In genomic region chr14:76770521-76771431, GRCh38 we compare ENCODE assay signal across 20 cellular contexts. TPM values are rescaled to one million over a fixed set of nuclear protein-coding genes. Genes with fewer than 3 reads are reported as not detected.
DNase-seq lines count a peak whose midpoint lies in the region; ATAC-seq and TF ChIP-seq lines count a peak whose summit lies in the region.
"Had no signal": no experiment of that assay in that cellular context is flagged by ENCODE, and none has a peak within 500 bp of the region (broad histone marks: within the 10 kb centered on the region; RNA-seq: fewer than 3 reads in every experiment).

No MANE protein-coding gene starts in this region.

- intact Hi-C loops in activated CD8-positive, alpha-beta T cell treated with anti-CD3 and anti-CD28 coated beads for 36 hours (cut with micrococcal nuclease): no loop called here
- intact Hi-C loops in activated T-helper 2 cell treated with anti-CD3 and anti-CD28 coated beads, Interferon-gamma antibody, Interleukin-2, Interleukin-4, amounts not matched to agents 10 μg/mL and 5 μg/mL and 100 μg/mL, durations not matched to agents 14 hours and 24 hours and 36 hours (cut with micrococcal nuclease): no loop called here

- H3K4me2 ChIP-seq in MM.1S (ENCODE audit: low read depth, low read length): no peak overlapping the region

- H3K4me3 Mint-ChIP-seq in activated CD8-positive, alpha-beta T cell treated with anti-CD3 and anti-CD28 coated beads, Interleukin-2, amount 10 ng/mL, durations not matched to agents 7 days and 5 days: no peak overlapping the region
- H3K4me3 Mint-ChIP-seq in activated CD8-positive, alpha-beta T cell treated with anti-CD3 and anti-CD28 coated beads for 36 hours: no peak overlapping the region
- H3K4me3 Mint-ChIP-seq in activated T-helper 2 cell treated with anti-CD3 and anti-CD28 coated beads, Interferon-gamma antibody, Interleukin-2, Interleukin-4, amounts not matched to agents 10 μg/mL and 5 μg/mL and 100 μg/mL, durations not matched to agents 14 hours and 24 hours and 36 hours (ENCODE audit: low read depth): no peak overlapping the region
- H3K4me3 Mint-ChIP-seq: activated T-helper 17 cell treated with anti-CD3 and anti-CD28 coated beads, Interleukin-2, amount 50 U/mL, for 72 hours; stimulated activated memory B cell treated with anti-CD40 and anti-IgM and Interleukin-4, amounts not matched to agents 10 μg/mL and 1 μg/mL and 100 μg/mL, for 72 hours had no signal

- H3K27ac ChIP-seq in layer of hippocampus (ENCODE audit: low read depth, low read length): peak overlapping the region; percentile 42
- peak overlapping the region; percentile 36 for H3K27ac ChIP-seq in temporal lobe (ENCODE audit: low read depth, low read length)
- H3K27ac ChIP-seq in MM.1S (ENCODE audit: low read length): no peak overlapping the region
- H3K27ac ChIP-seq: C4-2B, ovary had no signal

- no peaks in the 10 kb centered on the region for H3K9me3 Mint-ChIP-seq in activated CD8-positive, alpha-beta T cell treated with anti-CD3 and anti-CD28 coated beads, Interleukin-2, amount 10 ng/mL, durations not matched to agents 7 days and 5 days (ENCODE audit: insufficient read depth)
- no peaks in the 10 kb centered on the region for H3K9me3 Mint-ChIP-seq in activated CD8-positive, alpha-beta T cell treated with anti-CD3 and anti-CD28 coated beads for 36 hours
- H3K9me3 Mint-ChIP-seq in activated T-helper 2 cell treated with anti-CD3 and anti-CD28 coated beads, Interferon-gamma antibody, Interleukin-2, Interleukin-4, amounts not matched to agents 10 μg/mL and 5 μg/mL and 100 μg/mL, durations not matched to agents 14 hours and 24 hours and 36 hours: no peaks in the 10 kb centered on the region
- H3K9me3 Mint-ChIP-seq: activated T-helper 17 cell treated with anti-CD3 and anti-CD28 coated beads, Interleukin-2, amount 50 U/mL, for 72 hours; stimulated activated memory B cell treated with anti-CD40 and anti-IgM and Interleukin-4, amounts not matched to agents 10 μg/mL and 1 μg/mL and 100 μg/mL, for 72 hours had no signal

- no peaks in the 10 kb centered on the region for H3K4me1 ChIP-seq in MM.1S (ENCODE audit: low read length)

- no peak for TF ChIP-seq CTCF in activated CD8-positive, alpha-beta T cell treated with anti-CD3 and anti-CD28 coated beads for 36 hours (IDR thresholded peaks at IDR 0.05)
- TF ChIP-seq CTCF in MM.1S (IDR thresholded peaks at IDR 0.05; ENCODE audit: low read length): no peak

- H3K9ac ChIP-seq in MM.1S (ENCODE audit: low read length): no peak overlapping the region

- H3K36me3 ChIP-seq in MM.1S (replicated peaks; ENCODE audit: insufficient read depth, low read length): no peaks in the 10 kb centered on the region
- H3K36me3 ChIP-seq: ovary had no signal

- no peak overlapping the region for H3K4me3 ChIP-seq in MM.1S (ENCODE audit: low read length)
- H3K4me3 ChIP-seq: esophagus muscularis mucosa, ovary had no signal

- H3K27me3 ChIP-seq in layer of hippocampus (ENCODE audit: control insufficient read depth, insufficient read depth, low read length) (no peaks in the 10 kb centered on the region), MM.1S (replicated peaks; ENCODE audit: insufficient read depth, low read length) (no peaks in the 10 kb centered on the region)
- H3K27me3 ChIP-seq: esophagus muscularis mucosa, ovary had no signal

- CTCF ChIA-PET in activated CD8-positive, alpha-beta T cell treated with anti-CD3 and anti-CD28 coated beads, Interleukin-2, amount 10 ng/mL, durations not matched to agents 7 days and 5 days (lab: Charles Lee): interaction anchor here (0.8 to 2.6 kb wide), 3 partner anchors 13 to 60 kb away, joined by 3 to 12 read pairs (median 7); no protein-coding TSS in a partner anchor
- CTCF ChIA-PET in activated CD8-positive, alpha-beta T cell treated with anti-CD3 and anti-CD28 coated beads for 36 hours (lab: Charles Lee): interaction anchor here (1.0 to 8.6 kb wide), 3 partner anchors 14 to 315 kb away, joined by 3 to 51 read pairs (median 3); no protein-coding TSS in a partner anchor

- H3K36me3 Mint-ChIP-seq in activated CD8-positive, alpha-beta T cell treated with anti-CD3 and anti-CD28 coated beads, Interleukin-2, amount 10 ng/mL, durations not matched to agents 7 days and 5 days (ENCODE audit: low read depth): no peaks in the 10 kb centered on the region
- no peaks in the 10 kb centered on the region for H3K36me3 Mint-ChIP-seq in activated CD8-positive, alpha-beta T cell treated with anti-CD3 and anti-CD28 coated beads for 36 hours (ENCODE audit: low read depth)
- H3K36me3 Mint-ChIP-seq in activated T-helper 2 cell treated with anti-CD3 and anti-CD28 coated beads, Interferon-gamma antibody, Interleukin-2, Interleukin-4, amounts not matched to agents 10 μg/mL and 5 μg/mL and 100 μg/mL, durations not matched to agents 14 hours and 24 hours and 36 hours (ENCODE audit: low read depth): no peaks in the 10 kb centered on the region
- H3K36me3 Mint-ChIP-seq: stimulated activated memory B cell treated with anti-CD40 and anti-IgM and Interleukin-4, amounts not matched to agents 10 μg/mL and 1 μg/mL and 100 μg/mL, for 72 hours had no signal

- no peaks in the 10 kb centered on the region for H3K9me2 ChIP-seq in MM.1S (replicated peaks; ENCODE audit: insufficient read depth, low read length)

- no peak for ATAC-seq in activated CD8-positive, alpha-beta T cell treated with anti-CD3 and anti-CD28 coated beads, Interleukin-2, amount 10 ng/mL, durations not matched to agents 7 days and 5 days
- ATAC-seq in activated CD8-positive, alpha-beta T cell treated with anti-CD3 and anti-CD28 coated beads for 36 hours: no peak
- ATAC-seq in HG02763 (IDR thresholded peaks at IDR 0.05; ENCODE audit: unreplicated experiment): no peak
- ATAC-seq: activated T-helper 17 cell treated with anti-CD3 and anti-CD28 coated beads, Interleukin-2, amount 50 U/mL, for 72 hours; SK-N-SH treated with all-trans-retinoic acid at 6 μM for 48 hours; stimulated activated memory B cell treated with anti-CD40 and anti-IgM and Interleukin-4, amounts not matched to agents 10 μg/mL and 1 μg/mL and 100 μg/mL, for 72 hours had no signal

- no peak overlapping the region for H2AFZ ChIP-seq in MM.1S (ENCODE audit: low read length)

- H4K20me1 ChIP-seq in MM.1S (ENCODE audit: insufficient read depth, low read length): no peaks in the 10 kb centered on the region

- POLR2A ChIA-PET in activated CD8-positive, alpha-beta T cell treated with anti-CD3 and anti-CD28 coated beads, Interleukin-2, amount 10 ng/mL, durations not matched to agents 7 days and 5 days (lab: Charles Lee): interaction anchor here (0.6 to 1.4 kb wide), 3 partner anchors 9 to 12 kb away, joined by 3 to 5 read pairs (median 3); no protein-coding TSS in a partner anchor
- POLR2A ChIA-PET in activated CD8-positive, alpha-beta T cell treated with anti-CD3 and anti-CD28 coated beads for 36 hours (lab: Charles Lee): interaction anchor here (1.4 to 1.5 kb wide), 2 partner anchors 9 to 12 kb away, joined by 4 to 5 read pairs; no protein-coding TSS in a partner anchor

- H3K27me3 Mint-ChIP-seq in activated CD8-positive, alpha-beta T cell treated with anti-CD3 and anti-CD28 coated beads, Interleukin-2, amount 10 ng/mL, durations not matched to agents 7 days and 5 days (ENCODE audit: low read depth): peaks cover 2% of the 10 kb centered on the region
- peaks cover 11% of the 10 kb centered on the region for H3K27me3 Mint-ChIP-seq in activated CD8-positive, alpha-beta T cell treated with anti-CD3 and anti-CD28 coated beads for 36 hours
- H3K27me3 Mint-ChIP-seq in activated T-helper 2 cell treated with anti-CD3 and anti-CD28 coated beads, Interferon-gamma antibody, Interleukin-2, Interleukin-4, amounts not matched to agents 10 μg/mL and 5 μg/mL and 100 μg/mL, durations not matched to agents 14 hours and 24 hours and 36 hours (ENCODE audit: low read depth): peaks cover 2% of the 10 kb centered on the region
- H3K27me3 Mint-ChIP-seq: activated T-helper 17 cell treated with anti-CD3 and anti-CD28 coated beads, Interleukin-2, amount 50 U/mL, for 72 hours had no signal

- H3K4me1 Mint-ChIP-seq in activated CD8-positive, alpha-beta T cell treated with anti-CD3 and anti-CD28 coated beads, Interleukin-2, amount 10 ng/mL, durations not matched to agents 7 days and 5 days (ENCODE audit: low read depth): peaks cover 27% of the 10 kb centered on the region
- peaks cover 24% of the 10 kb centered on the region for H3K4me1 Mint-ChIP-seq in activated CD8-positive, alpha-beta T cell treated with anti-CD3 and anti-CD28 coated beads for 36 hours (ENCODE audit: low read depth)
- peaks cover 32% of the 10 kb centered on the region for H3K4me1 Mint-ChIP-seq in activated T-helper 2 cell treated with anti-CD3 and anti-CD28 coated beads, Interferon-gamma antibody, Interleukin-2, Interleukin-4, amounts not matched to agents 10 μg/mL and 5 μg/mL and 100 μg/mL, durations not matched to agents 14 hours and 24 hours and 36 hours (ENCODE audit: low read depth)
- H3K4me1 Mint-ChIP-seq: activated T-helper 17 cell treated with anti-CD3 and anti-CD28 coated beads, Interleukin-2, amount 50 U/mL, for 72 hours had no signal

- H3K27ac Mint-ChIP-seq in activated CD8-positive, alpha-beta T cell treated with anti-CD3 and anti-CD28 coated beads, Interleukin-2, amount 10 ng/mL, durations not matched to agents 7 days and 5 days: no peak overlapping the region
- no peak overlapping the region for H3K27ac Mint-ChIP-seq in activated CD8-positive, alpha-beta T cell treated with anti-CD3 and anti-CD28 coated beads for 36 hours
- no peak overlapping the region for H3K27ac Mint-ChIP-seq in activated T-helper 2 cell treated with anti-CD3 and anti-CD28 coated beads, Interferon-gamma antibody, Interleukin-2, Interleukin-4, amounts not matched to agents 10 μg/mL and 5 μg/mL and 100 μg/mL, durations not matched to agents 14 hours and 24 hours and 36 hours
- H3K27ac Mint-ChIP-seq: activated T-helper 17 cell treated with anti-CD3 and anti-CD28 coated beads, Interleukin-2, amount 50 U/mL, for 72 hours had no signal

- H3K9me3 ChIP-seq in MM.1S (replicated peaks; ENCODE audit: insufficient read depth, low read length): no peaks in the 10 kb centered on the region
- H3K9me3 ChIP-seq: esophagus muscularis mucosa, ovary had no signal

- no peaks in the 10 kb centered on the region for H3K79me2 ChIP-seq in MM.1S (ENCODE audit: low read length)

- peak; percentile 18 for DNase-seq in activated CD8-positive, alpha-beta T cell treated with anti-CD3 and anti-CD28 coated beads, Interleukin-2, amount 10 ng/mL, durations not matched to agents 7 days and 5 days
- DNase-seq in activated CD8-positive, alpha-beta T cell treated with anti-CD3 and anti-CD28 coated beads for 36 hours: no peak
- peak; percentile 4 for DNase-seq in activated T-helper 2 cell treated with anti-CD3 and anti-CD28 coated beads, Interferon-gamma antibody, Interleukin-2, Interleukin-4, amounts not matched to agents 10 μg/mL and 5 μg/mL and 100 μg/mL, durations not matched to agents 14 hours and 24 hours and 36 hours (ENCODE audit: low spot score)
- DNase-seq in MM.1S (no peak), NCI-H1048 (lab: John Stamatoyannopoulos, UW) (no peak)
- DNase-seq: activated CD4-positive, alpha-beta T cell treated with anti-CD3 and anti-CD28 coated beads, Interleukin-2, amount 50 U/mL, for 48 hours; cortex of kidney; NCI-H524; OCI-M1 had no signal

- H3F3A ChIP-seq in MM.1S (ENCODE audit: insufficient read depth, low read length): no peaks in the 10 kb centered on the region

RNA-seq across cellular contexts. Expression of gene VASH1, which starts 9.5 kb away (rescaled TPM):
- 1 to 10 TPM; 3.1 to 3.4 TPM for total RNA-seq in activated CD8-positive, alpha-beta T cell treated with anti-CD3 and anti-CD28 coated beads, Interleukin-2, amount 10 ng/mL, durations not matched to agents 7 days and 5 days
- total RNA-seq in activated CD8-positive, alpha-beta T cell treated with anti-CD3 and anti-CD28 coated beads for 36 hours: 1 to 10 TPM; 1.7 to 2.2 TPM
- 12.4 and 12.9 TPM in 2 replicates for total RNA-seq in activated T-helper 2 cell treated with anti-CD3 and anti-CD28 coated beads, Interferon-gamma antibody, Interleukin-2, Interleukin-4, amounts not matched to agents 10 μg/mL and 5 μg/mL and 100 μg/mL, durations not matched to agents 14 hours and 24 hours and 36 hours
- 79.9 TPM for total RNA-seq in temporal lobe

RNA-seq across cellular contexts. Expression of gene ANGEL1, which starts 41.9 kb away (rescaled TPM):
- total RNA-seq in activated CD8-positive, alpha-beta T cell treated with anti-CD3 and anti-CD28 coated beads, Interleukin-2, amount 10 ng/mL, durations not matched to agents 7 days and 5 days: 10 to 100 TPM; 11.5 to 13.7 TPM
- total RNA-seq in activated CD8-positive, alpha-beta T cell treated with anti-CD3 and anti-CD28 coated beads for 36 hours: 10 to 100 TPM; 16.5 to 21.5 TPM
- total RNA-seq in activated T-helper 2 cell treated with anti-CD3 and anti-CD28 coated beads, Interferon-gamma antibody, Interleukin-2, Interleukin-4, amounts not matched to agents 10 μg/mL and 5 μg/mL and 100 μg/mL, durations not matched to agents 14 hours and 24 hours and 36 hours: 15.0 and 15.9 TPM in 2 replicates
- 8.6 TPM for total RNA-seq in temporal lobe

RNA-seq across cellular contexts. Expression of gene LRRC74A, which starts 55.4 kb away (rescaled TPM):
- total RNA-seq in activated CD8-positive, alpha-beta T cell treated with anti-CD3 and anti-CD28 coated beads, Interleukin-2, amount 10 ng/mL, durations not matched to agents 7 days and 5 days: not detected
- total RNA-seq in activated CD8-positive, alpha-beta T cell treated with anti-CD3 and anti-CD28 coated beads for 36 hours: not detected
- total RNA-seq in activated T-helper 2 cell treated with anti-CD3 and anti-CD28 coated beads, Interferon-gamma antibody, Interleukin-2, Interleukin-4, amounts not matched to agents 10 μg/mL and 5 μg/mL and 100 μg/mL, durations not matched to agents 14 hours and 24 hours and 36 hours: not detected in 2 replicates
- total RNA-seq in temporal lobe: not detected
- total RNA-seq: activated T-helper 17 cell treated with anti-CD3 and anti-CD28 coated beads, Interleukin-2, amount 50 U/mL, for 72 hours; esophagus muscularis mucosa; M059J; urinary bladder had no signal

Comparison
In these comparisons a context has a peak if more than half of its experiments do, and no peak if none do; other contexts are left out.
1. DNase-seq: peak in activated CD8-positive, alpha-beta T cell treated with anti-CD3 and anti-CD28 coated beads, Interleukin-2, amount 10 ng/mL, durations not matched to agents 7 days and 5 days (single experiment) and activated T-helper 2 cell treated with anti-CD3 and anti-CD28 coated beads, Interferon-gamma antibody, Interleukin-2, Interleukin-4, amounts not matched to agents 10 μg/mL and 5 μg/mL and 100 μg/mL, durations not matched to agents 14 hours and 24 hours and 36 hours (single experiment); none in activated CD8-positive, alpha-beta T cell treated with anti-CD3 and anti-CD28 coated beads for 36 hours (single experiment), MM.1S (single experiment) and NCI-H1048 (single experiment).